In genomic region chr12:83198291-83198690, GRCh38 we compare ENCODE assay signal across 1 cellular context.
TF ChIP-seq lines count a peak whose summit lies in the region.

No MANE protein-coding gene starts in this region.

TF ChIP-seq in K562, 482 proteins besides CTCF, POLR2A, EP300 and RAD21 (continued from another document):
- TF ChIP-seq RREB1 (CRISPR knock-in tag; IDR thresholded peaks at IDR 0.05) = no peak
- TF ChIP-seq RBM15 (IDR thresholded peaks at IDR 0.05; ENCODE audit: insufficient read depth, low read length) = no peak
- TF ChIP-seq, protein P1, sequence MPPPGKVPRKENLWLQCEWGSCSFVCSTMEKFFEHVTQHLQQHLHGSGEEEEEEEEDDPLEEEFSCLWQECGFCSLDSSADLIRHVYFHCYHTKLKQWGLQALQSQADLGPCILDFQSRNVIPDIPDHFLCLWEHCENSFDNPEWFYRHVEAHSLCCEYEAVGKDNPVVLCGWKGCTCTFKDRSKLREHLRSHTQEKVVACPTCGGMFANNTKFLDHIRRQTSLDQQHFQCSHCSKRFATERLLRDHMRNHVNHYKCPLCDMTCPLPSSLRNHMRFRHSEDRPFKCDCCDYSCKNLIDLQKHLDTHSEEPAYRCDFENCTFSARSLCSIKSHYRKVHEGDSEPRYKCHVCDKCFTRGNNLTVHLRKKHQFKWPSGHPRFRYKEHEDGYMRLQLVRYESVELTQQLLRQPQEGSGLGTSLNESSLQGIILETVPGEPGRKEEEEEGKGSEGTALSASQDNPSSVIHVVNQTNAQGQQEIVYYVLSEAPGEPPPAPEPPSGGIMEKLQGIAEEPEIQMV (tag; conservative IDR thresholded peaks at IDR 0.05; ENCODE audit: low read depth) = no peak
- TF ChIP-seq ARHGAP35 (IDR thresholded peaks at IDR 0.05; ENCODE audit: partially characterized antibody) = no peak
- TF ChIP-seq TEAD2 (tag; IDR thresholded peaks at IDR 0.05) = no peak
- TF ChIP-seq, protein P2, sequence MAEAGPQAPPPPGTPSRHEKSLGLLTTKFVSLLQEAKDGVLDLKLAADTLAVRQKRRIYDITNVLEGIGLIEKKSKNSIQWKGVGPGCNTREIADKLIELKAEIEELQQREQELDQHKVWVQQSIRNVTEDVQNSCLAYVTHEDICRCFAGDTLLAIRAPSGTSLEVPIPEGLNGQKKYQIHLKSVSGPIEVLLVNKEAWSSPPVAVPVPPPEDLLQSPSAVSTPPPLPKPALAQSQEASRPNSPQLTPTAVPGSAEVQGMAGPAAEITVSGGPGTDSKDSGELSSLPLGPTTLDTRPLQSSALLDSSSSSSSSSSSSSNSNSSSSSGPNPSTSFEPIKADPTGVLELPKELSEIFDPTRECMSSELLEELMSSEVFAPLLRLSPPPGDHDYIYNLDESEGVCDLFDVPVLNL (CRISPR knock-in tag; IDR thresholded peaks at IDR 0.05; ENCODE audit: low read depth) = no peak
- no peak for TF ChIP-seq NCOA2 (IDR thresholded peaks at IDR 0.05; ENCODE audit: partially characterized antibody in 2 of 2)
- TF ChIP-seq BACH1 (tag; IDR thresholded peaks at IDR 0.05) = no peak
